In the genomic region with DNA sequence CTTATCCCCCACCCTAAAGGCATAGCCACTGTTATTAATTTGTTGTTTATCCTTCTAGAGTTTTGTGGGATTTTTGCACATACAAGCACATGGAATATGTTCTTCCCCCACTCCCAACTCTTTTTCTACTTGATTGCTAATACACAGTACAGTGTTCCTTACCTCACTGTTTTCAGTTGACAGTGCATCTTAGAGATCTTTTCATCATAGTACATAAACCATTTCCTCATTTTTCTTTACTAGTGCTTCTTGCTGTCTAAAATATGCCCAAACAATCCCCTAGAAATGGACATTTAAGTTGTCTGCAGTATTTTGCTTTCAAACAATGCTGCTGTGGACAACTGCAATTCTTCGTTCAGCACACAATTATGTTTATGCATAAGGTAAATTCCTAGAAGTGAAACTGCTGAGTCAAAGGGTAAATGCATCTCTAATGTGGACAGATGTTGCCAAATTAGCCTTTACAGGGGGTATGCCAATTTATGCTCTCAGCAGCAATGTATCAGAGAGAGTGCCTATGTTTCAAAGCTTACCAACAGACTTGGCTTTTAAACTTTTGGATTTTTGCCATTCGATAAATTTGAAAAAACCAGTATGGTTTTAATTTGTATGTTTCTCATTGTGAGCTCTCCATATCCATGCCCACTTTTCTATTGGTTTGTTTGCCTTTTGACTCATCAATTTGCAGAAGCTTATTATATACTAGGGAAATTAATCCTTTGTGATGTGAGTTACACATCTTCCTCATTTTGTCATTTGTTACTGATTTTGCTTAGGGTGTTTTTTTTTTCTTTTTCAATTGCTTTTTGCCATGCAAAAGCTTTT, we compare ENCODE assay signal across 12 cellular contexts.
DNase-seq lines count a peak whose midpoint lies in the region; ATAC-seq, FAIRE-seq and TF ChIP-seq lines count a peak whose summit lies in the region.
"Had no signal": no experiment of that assay in that cellular context is flagged by ENCODE, and none has a peak within 500 bp of the region (broad histone marks: within the 10 kb centered on the region; RNA-seq: fewer than 3 reads in every experiment).

No MANE protein-coding gene starts in this region.

- peak overlapping the region; percentile 3; the same call in 1 of the 2 replicates for H3K27ac Mint-ChIP-seq in GM23338
- H3K27ac Mint-ChIP-seq in endothelial cell (ENCODE audit: unreplicated experiment) = no peak overlapping the region
- no peak overlapping the region for H3K27ac Mint-ChIP-seq in endodermal cell

- H3K4me2 ChIP-seq in GM23338 = no peak overlapping the region

- H3K27ac ChIP-seq in GM23338 (ENCODE audit: low read depth) = no peak overlapping the region
- H3K27ac ChIP-seq in endodermal cell (ENCODE audit: low read depth, low read length) = no peak overlapping the region
- no peak overlapping the region for H3K27ac ChIP-seq in pancreas
- H3K27ac ChIP-seq: SJSA1 had no signal

- H4K20me1 ChIP-seq in GM23338 (replicated peaks; ENCODE audit: insufficient read depth) = no peaks in the 10 kb centered on the region

- H3K27me3 Mint-ChIP-seq in GM23338 (ENCODE audit: insufficient read depth, low read depth, poor library complexity) (peaks cover 15% of the 10 kb centered on the region), endothelial cell (ENCODE audit: unreplicated experiment) (peaks cover 4% of the 10 kb centered on the region), endodermal cell (ENCODE audit: insufficient read depth) (no peaks in the 10 kb centered on the region)

- H3K9ac ChIP-seq in endodermal cell (ENCODE audit: extremely low read depth, low read length, poor library complexity, severe bottlenecking) = no peak overlapping the region

- H3K4me1 ChIP-seq in GM23338 (ENCODE audit: insufficient read depth) (peaks cover 17% of the 10 kb centered on the region), endodermal cell (ENCODE audit: control insufficient read depth, insufficient read depth, low read length) (peaks cover 4% of the 10 kb centered on the region), pancreas (peaks cover 0 to 4% (median 0%) of the 10 kb centered on the region in 3 donors)

- H3K4me3 Mint-ChIP-seq in GM23338 (no peak overlapping the region), endothelial cell (ENCODE audit: unreplicated experiment) (no peak overlapping the region), endodermal cell (no peak overlapping the region)

- no peaks in the 10 kb centered on the region for H3K9me2 ChIP-seq in GM23338 (ENCODE audit: insufficient read depth)

- WGBS in endodermal cell (ENCODE audit: insufficient coverage in 1 of 2, insufficient read length in 1 of 2), 2 experiments = 79 to 96% methylated on average over 2 of the region's 2 CpGs
- 80 to 85% methylated on average over 2 of the region's 2 CpGs for WGBS in pancreas, 2 donors

- no peaks in the 10 kb centered on the region for H3K79me2 ChIP-seq in GM23338 (replicated peaks; ENCODE audit: insufficient read depth)

- peaks cover 3% of the 10 kb centered on the region; the same call in 2 of the 3 replicates for H3K9me3 Mint-ChIP-seq in GM23338
- H3K9me3 Mint-ChIP-seq in endothelial cell (ENCODE audit: unreplicated experiment) = no peaks in the 10 kb centered on the region
- H3K9me3 Mint-ChIP-seq in endodermal cell = peaks cover 6% of the 10 kb centered on the region

- H3K36me3 ChIP-seq in GM23338 (ENCODE audit: insufficient read depth) (no peaks in the 10 kb centered on the region), endodermal cell (ENCODE audit: control insufficient read depth, insufficient read depth, low read length) (no peaks in the 10 kb centered on the region), pancreas (no peaks in the 10 kb centered on the region)
- H3K36me3 ChIP-seq: SJSA1 had no signal

- no peak overlapping the region for H2AFZ ChIP-seq in GM23338

- ATAC-seq in GM23338 (no peak), pancreas (no peak)

- H3K9me3 ChIP-seq in endodermal cell (ENCODE audit: control insufficient read depth, low read length) (no peaks in the 10 kb centered on the region), pancreas (no peaks in the 10 kb centered on the region)
- H3K9me3 ChIP-seq: SJSA1 had no signal

- intact Hi-C loops in pancreas (cut with DNase I) = no loop called here

- H3F3A ChIP-seq in GM23338 (replicated peaks; ENCODE audit: low read depth) = peaks cover 4% of the 10 kb centered on the region; the same call in 1 of the 2 replicates

- H3K27me3 ChIP-seq in GM23338 (ENCODE audit: insufficient read depth) (no peaks in the 10 kb centered on the region), endodermal cell (ENCODE audit: control insufficient read depth, insufficient read depth, low read length, poor library complexity, severe bottlenecking) (peaks cover 5% of the 10 kb centered on the region), pancreas (no peaks in the 10 kb centered on the region)
- H3K27me3 ChIP-seq: SJSA1 had no signal

- H3K36me3 Mint-ChIP-seq in GM23338 (ENCODE audit: low read depth) = no peaks in the 10 kb centered on the region; the same call in 2 of the 3 replicates
- H3K36me3 Mint-ChIP-seq in endothelial cell (ENCODE audit: low read depth, unreplicated experiment) = no peaks in the 10 kb centered on the region
- peaks cover 5% of the 10 kb centered on the region for H3K36me3 Mint-ChIP-seq in endodermal cell (ENCODE audit: low read depth)

- FAIRE-seq in HTR-8/SVneo (lab: Jason Lieb, UNC) = no peak
- FAIRE-seq in pancreas (lab: Jason Lieb, UNC) = no peak

- DNase-seq in DMS53 treated with DMSO at 0.1 percent for 48 hours (lab: John Stamatoyannopoulos, UW; ENCODE audit: unreplicated experiment) (peak; percentile 36), GM23338 (ENCODE audit: low spot score) (no peak), NCI-H748 treated with DMSO at 0.1 percent for 48 hours (lab: John Stamatoyannopoulos, UW) (peak; percentile 6), fibroblast of peridontal ligament (ENCODE audit: extremely low read depth) (peak; percentile 85), endothelial cell (ENCODE audit: low spot score) (no peak), HTR-8/SVneo (ENCODE audit: insufficient read length, low spot score) (no peak), endodermal cell (no peak), pancreas (no peak)
- DNase-seq: Calu3; stimulated activated CD8-positive, alpha-beta memory T cell treated with anti-CD3 and anti-CD28 coated beads, Interleukin-4, amount 100 ng/mL, for 48 hours had no signal

- H3K4me3 ChIP-seq in GM23338 (no peak overlapping the region), endodermal cell (ENCODE audit: low read length) (no peak overlapping the region), pancreas (no peak overlapping the region)
- H3K4me3 ChIP-seq: SJSA1, skin epidermis had no signal

- peaks cover 31% of the 10 kb centered on the region for H3K4me1 Mint-ChIP-seq in GM23338
- peaks cover 23% of the 10 kb centered on the region for H3K4me1 Mint-ChIP-seq in endothelial cell (ENCODE audit: unreplicated experiment)
- H3K4me1 Mint-ChIP-seq in endodermal cell = peaks cover 25% of the 10 kb centered on the region

- TF ChIP-seq CTCF in GM23338 (conservative IDR thresholded peaks at IDR 0.05; ENCODE audit: low read depth in 2 of 2) (no peak), endothelial cell (IDR thresholded peaks at IDR 0.05; ENCODE audit: unreplicated experiment) (no peak), endodermal cell (conservative IDR thresholded peaks at IDR 0.05) (no peak), pancreas (IDR thresholded peaks at IDR 0.05) (no peak)

TF ChIP-seq in GM23338, 12 proteins besides CTCF, POLR2A, EP300 and RAD21 (continues in another document):
- TF ChIP-seq POLR2AphosphoS5 (IDR thresholded peaks at IDR 0.05; ENCODE audit: low read depth) (no peak), JUNB (IDR thresholded peaks at IDR 0.05; ENCODE audit: unreplicated experiment) (no peak), NANOG (IDR thresholded peaks at IDR 0.05; ENCODE audit: borderline replicate concordance) (no peak)

Comparison
In these comparisons a context has a peak if more than half of its experiments do, and no peak if none do; other contexts are left out.
1. DNase-seq: peak in DMS53 treated with DMSO at 0.1 percent for 48 hours (single experiment), NCI-H748 treated with DMSO at 0.1 percent for 48 hours (single experiment) and fibroblast of peridontal ligament (single experiment); none in GM23338 (single experiment), endothelial cell (single experiment), HTR-8/SVneo (single experiment), endodermal cell (single experiment) and pancreas (0 of 6).